In the genomic region with DNA sequence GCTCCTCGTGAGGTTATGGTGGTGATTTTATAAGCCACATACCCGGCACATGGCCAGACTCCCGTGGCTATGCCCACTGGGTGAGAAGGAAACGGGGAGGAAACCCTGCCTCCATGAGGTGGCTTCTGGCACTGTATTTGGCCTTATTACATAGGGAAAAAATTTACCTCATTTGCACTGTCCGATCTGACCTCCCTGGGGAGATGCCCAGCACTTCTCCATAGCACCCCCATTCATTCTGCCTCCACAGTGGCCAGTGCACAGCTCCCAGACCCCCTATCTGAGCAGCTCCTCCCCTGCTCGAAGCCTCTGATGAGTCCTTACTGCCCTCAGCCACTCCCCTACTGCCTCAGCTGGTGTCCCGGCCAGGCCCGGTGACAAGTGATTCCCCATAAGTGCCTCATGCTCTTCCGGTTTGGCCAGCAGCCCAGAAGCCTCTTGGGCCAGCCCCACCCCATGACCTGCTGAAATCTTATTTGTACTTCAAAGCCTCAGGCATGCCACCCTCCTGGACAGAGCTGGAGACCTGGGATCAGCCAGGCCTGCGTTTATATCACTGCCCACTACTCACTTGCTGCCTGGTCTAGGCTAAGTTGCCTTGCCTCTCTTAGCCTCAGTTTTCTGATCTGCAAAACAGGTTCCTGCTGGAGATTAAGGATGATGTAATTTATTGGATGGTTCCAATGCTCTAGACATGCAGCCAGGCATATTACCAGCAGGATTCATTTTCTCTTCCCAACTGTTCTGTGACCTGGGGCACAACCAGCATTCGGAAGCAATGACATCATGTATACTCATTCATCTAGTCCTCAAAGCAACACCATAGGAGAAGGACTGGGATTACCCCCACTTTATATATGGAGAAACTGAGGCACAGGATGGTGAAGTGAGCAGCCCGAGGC, we compare ENCODE assay signal across 8 cellular contexts. TPM values are rescaled to one million over a fixed set of nuclear protein-coding genes. Genes with fewer than 3 reads are reported as not detected.
DNase-seq lines count a peak whose midpoint lies in the region; ATAC-seq and TF ChIP-seq lines count a peak whose summit lies in the region.

No MANE protein-coding gene starts in this region.

- intact Hi-C loops in Panc1 (cut with micrococcal nuclease; ENCODE audit: unreplicated experiment) = no loop called here

- H3K9me3 ChIP-seq in Panc1 (ENCODE audit: control insufficient read depth, insufficient read depth, low read depth, low read length) = no peaks in the 10 kb centered on the region
- H3K9me3 ChIP-seq in osteoblast (ENCODE audit: low read depth, low read length) = no peaks in the 10 kb centered on the region

- H3K4me1 ChIP-seq in Panc1 (ENCODE audit: control insufficient read depth, insufficient read depth, low read length) (peaks cover 34% of the 10 kb centered on the region), osteoblast (ENCODE audit: insufficient read depth, low read length) (peaks cover 15% of the 10 kb centered on the region)

- H3K27me3 ChIP-seq in Panc1 (ENCODE audit: control insufficient read depth, insufficient read depth, low read length) (no peaks in the 10 kb centered on the region), osteoblast (ENCODE audit: insufficient read depth, low read length) (peaks cover 7% of the 10 kb centered on the region)

- no peak overlapping the region for H2AFZ ChIP-seq in osteoblast (ENCODE audit: low read length)

- no peak for TF ChIP-seq CTCF in Panc1 (IDR thresholded peaks at IDR 0.05)
- no peak for TF ChIP-seq CTCF in osteoblast (IDR thresholded peaks at IDR 0.05; ENCODE audit: extremely low read depth, low read depth, low read length)

- POLR2A ChIA-PET in Panc1 (lab: Charles Lee) = no interaction called here

- in situ Hi-C loops in Panc1 (cut with HindIII; ENCODE audit: low pct_unique_long_range_greater_than_20kb, low sequenced_read_pairs) = no loop called here

- no peaks in the 10 kb centered on the region for H4K20me1 ChIP-seq in osteoblast (ENCODE audit: insufficient read depth, low read length)

- no peak overlapping the region for H3K4me2 ChIP-seq in osteoblast (ENCODE audit: insufficient read depth, low read length)

- H3K4me3 ChIP-seq in Panc1 (ENCODE audit: low read depth in 2 of 2, low read length in 2 of 2) = no peak overlapping the region
- no peak overlapping the region for H3K4me3 ChIP-seq in osteoblast (ENCODE audit: insufficient read depth, low read length)

- BruUV-seq in Panc1 (replicated peaks; lab: Mats Ljungman, UMichigan) = no TSS peak

- ATAC-seq in Panc1 = peak; percentile 78
- ATAC-seq in esophagus mucosa = peak; percentile 76
- ATAC-seq in GM18907 (IDR thresholded peaks at IDR 0.05; ENCODE audit: unreplicated experiment) = no peak
- ATAC-seq in HG02571 (IDR thresholded peaks at IDR 0.05; ENCODE audit: unreplicated experiment) = no peak

- DNase-seq in ELR (ENCODE audit: low read depth) = peak; percentile 77
- peak; percentile 76 for DNase-seq in HS-27A (ENCODE audit: low read depth)
- peak; percentile 78 for DNase-seq in Panc1 (ENCODE audit: low read depth, low spot score)
- DNase-seq in osteoblast (ENCODE audit: insufficient read length, low spot score, missing footprints) = peak; percentile 93
- no peak for DNase-seq in activated T-cell treated with anti-CD3 and anti-CD28 coated beads for 4 hours

- CTCF ChIA-PET in Panc1 (lab: Charles Lee) = no interaction called here

- peak overlapping the region; percentile 61 for H3K27ac ChIP-seq in Panc1 (ENCODE audit: low read length)
- H3K27ac ChIP-seq in osteoblast (ENCODE audit: low read depth, low read length) = no peak overlapping the region

- H3K79me2 ChIP-seq in osteoblast (ENCODE audit: insufficient read depth, low read length) = no peaks in the 10 kb centered on the region

- H3K36me3 ChIP-seq in Panc1 (ENCODE audit: control insufficient read depth, insufficient read depth, low read length) (no peaks in the 10 kb centered on the region), osteoblast (ENCODE audit: insufficient read depth, low read length) (no peaks in the 10 kb centered on the region)

RNA-seq across cellular contexts. Expression of a gene that starts 30.6 kb away (rescaled TPM):
- total RNA-seq in Panc1 (2021; ENCODE audit: unreplicated experiment) = 61.0 TPM
- polyA plus RNA-seq in Panc1 (2012; ENCODE audit: insufficient read length) = 53.8 TPM
- total RNA-seq in esophagus mucosa = 11.0 TPM
- total RNA-seq in osteoblast = 76.6 and 86.5 TPM in 2 replicates

Comparison
In these comparisons a context has a peak if more than half of its experiments do, and no peak if none do; other contexts are left out.
1. ATAC-seq: peak in Panc1 (single experiment) and esophagus mucosa (single experiment); none in GM18907 (single experiment) and HG02571 (single experiment).